14 cellular contexts compared by ENCODE assay signal in the genomic region with DNA sequence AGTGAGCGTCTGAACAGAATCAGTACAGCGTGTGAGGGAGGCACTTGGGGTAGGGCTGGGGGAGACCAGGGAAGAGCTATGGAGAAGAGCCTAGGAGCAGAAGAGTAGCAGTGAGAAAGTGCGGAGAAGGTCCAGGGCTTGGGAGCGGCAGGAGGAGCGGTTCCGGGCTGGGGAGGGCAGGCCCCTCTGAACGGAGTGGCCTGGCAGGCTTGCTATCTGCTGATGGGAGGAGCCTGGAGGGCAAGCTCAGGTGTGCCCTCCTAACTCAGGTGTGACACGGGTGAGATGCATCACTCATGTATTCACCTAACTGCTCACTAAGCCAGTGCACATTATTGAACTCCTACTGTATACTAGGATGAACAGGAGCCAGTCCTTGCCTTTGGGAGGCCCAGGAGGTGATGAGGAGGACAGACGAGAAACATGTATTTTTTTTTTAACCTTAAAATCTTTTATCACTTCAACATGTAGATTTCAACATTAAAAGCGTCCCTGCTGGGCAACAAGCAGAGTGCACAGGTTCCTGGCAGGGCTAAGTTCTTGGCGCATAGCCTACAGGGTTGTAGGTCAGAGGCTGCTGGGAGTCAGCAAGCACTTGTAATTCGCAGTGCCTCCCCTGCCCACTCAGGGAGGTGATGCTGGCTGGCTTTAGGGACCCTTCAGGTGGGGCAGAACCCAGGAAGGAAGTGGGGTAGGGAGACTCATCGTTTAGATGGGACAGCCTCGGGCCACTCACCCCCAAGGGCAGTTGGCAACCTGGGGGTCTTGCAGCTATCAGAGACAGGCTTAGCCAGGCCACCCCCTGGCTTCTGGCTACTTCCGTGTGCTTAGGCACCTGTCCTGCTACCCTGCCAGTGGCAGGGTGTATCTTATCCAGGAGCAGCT. TPM values are rescaled to one million over a fixed set of nuclear protein-coding genes. Genes with fewer than 3 reads are reported as not detected.
DNase-seq lines count a peak whose midpoint lies in the region; ATAC-seq, FAIRE-seq and TF ChIP-seq lines count a peak whose summit lies in the region.
"Had no signal": no experiment of that assay in that cellular context is flagged by ENCODE, and none has a peak within 500 bp of the region (broad histone marks: within the 10 kb centered on the region; RNA-seq: fewer than 3 reads in every experiment).

No MANE protein-coding gene starts in this region.

- H3K9me3 ChIP-seq in GM12878 (replicated peaks; ENCODE audit: control insufficient read depth, insufficient read depth, low read length) (no peaks in the 10 kb centered on the region), left lung (no peaks in the 10 kb centered on the region), suprapubic skin (no peaks in the 10 kb centered on the region)

- TF ChIP-seq RAD21 in GM12878 (IDR thresholded peaks at IDR 0.05; ENCODE audit: insufficient read depth, low read depth, low read length), result no peak

- H3K4me3 ChIP-seq in KMS-11 (IDR thresholded peaks at IDR 0.05; ENCODE audit: insufficient read depth, low read depth, low read length), result no peak overlapping the region
- no peak overlapping the region for H3K4me3 ChIP-seq in GM12878
- H3K4me3 ChIP-seq in left lung, result no peak overlapping the region
- no peak overlapping the region for H3K4me3 ChIP-seq in suprapubic skin

- RAD21 ChIA-PET in GM12878 (lab: Charles Lee; ENCODE audit: unreplicated experiment), result interaction anchor here (3.5 to 3.7 kb wide), 2 partner anchors 28 to 55 kb away, joined by 11 to 51 read pairs; partner anchors contain the start of gene TMOD1

- no peak for FAIRE-seq in GM12878 (lab: Jason Lieb, UNC)

- H3K9me3 Mint-ChIP-seq in effector memory CD8-positive, alpha-beta T cell, result no peaks in the 10 kb centered on the region
- H3K9me3 Mint-ChIP-seq: CD4-positive, alpha-beta T cell; naive thymus-derived CD4-positive, alpha-beta T cell had no signal

- H3K4me1 ChIP-seq in KMS-11 (ENCODE audit: low read depth, poor library complexity, severe bottlenecking) (peaks cover 45% of the 10 kb centered on the region), GM12878 (ENCODE audit: control insufficient read depth, insufficient read depth, low read length) (peaks cover 35% of the 10 kb centered on the region), left lung (peaks cover 11 to 19% of the 10 kb centered on the region in 2 donors), suprapubic skin (peaks cover 22% of the 10 kb centered on the region)

- H3K27ac Mint-ChIP-seq in effector memory CD8-positive, alpha-beta T cell, result no peak overlapping the region
- H3K27ac Mint-ChIP-seq: CD4-positive, alpha-beta T cell; naive thymus-derived CD4-positive, alpha-beta T cell had no signal

- BruUV-seq in GM12878 (replicated peaks; lab: Mats Ljungman, UMichigan), result no TSS peak

- no peak for DNase-seq in GM12878 (ENCODE audit: low read depth, low spot score)
- no peak for DNase-seq in left lung
- DNase-seq in suprapubic skin (ENCODE audit: low spot score in 2 of 2), result peak in 1 of 2 donors; percentile 77
- no peak for DNase-seq in effector memory CD8-positive, alpha-beta T cell
- DNase-seq in activated CD4-positive, alpha-beta T cell treated with anti-CD3 and anti-CD28 coated beads, Interleukin-2, amount 50 U/mL, for 1 hour, result no peak
- DNase-seq: activated CD4-positive, CD25-positive, alpha-beta regulatory T cell; CD4-positive, alpha-beta T cell; naive thymus-derived CD4-positive, alpha-beta T cell; NK-92 treated with Interleukin-12 subunit alpha and Interleukin-12 subunit beta, amount 100 ng/mL, for 24 hours; stimulated activated CD4-positive, alpha-beta T cell treated with anti-CD3 and anti-CD28 coated beads, Interleukin-12 subunit alpha, Interleukin-12 subunit beta, amount 100 ng/mL, for 4 hours had no signal

- no peak for TF ChIP-seq POLR2A in GM12878 (IDR thresholded peaks at IDR 0.05; ENCODE audit: low read depth, low read length)
- no peak for TF ChIP-seq POLR2A in suprapubic skin (IDR thresholded peaks at IDR 0.05)

- SMC1A ChIA-PET in GM12878 (lab: Charles Lee; ENCODE audit: uncharacterized antibody, unreplicated experiment), result interaction anchor here (1.0 to 6.0 kb wide), 6 partner anchors 26 to 88 kb away, joined by 3 to 80 read pairs (median 20); partner anchors contain the start of gene TMOD1

- 77% methylated on average over 14 of the region's 15 CpGs for WGBS in GM12878 (ENCODE audit: insufficient coverage, insufficient replicate concordance, low lambda C conversion rate, missing lambda C conversion rate)
- 76% methylated on average over 13 of the region's 15 CpGs for WGBS in suprapubic skin

- H3K4me3 Mint-ChIP-seq in effector memory CD8-positive, alpha-beta T cell, result no peak overlapping the region
- H3K4me3 Mint-ChIP-seq: CD4-positive, alpha-beta T cell; naive thymus-derived CD4-positive, alpha-beta T cell had no signal

- peaks cover 47 to 79% of the 10 kb centered on the region in 2 donors for H3K27me3 Mint-ChIP-seq in effector memory CD8-positive, alpha-beta T cell

- H4K20me1 ChIP-seq in KMS-11 (ENCODE audit: insufficient read depth) (no peaks in the 10 kb centered on the region), GM12878 (ENCODE audit: control insufficient read depth, insufficient read depth) (no peaks in the 10 kb centered on the region)

- POLR2A ChIA-PET in GM12878 (lab: Charles Lee), result interaction anchor here (1.0 to 4.2 kb wide), 5 partner anchors 46 to 88 kb away, joined by 4 to 30 read pairs (median 8); partner anchors contain the start of gene TMOD1

- TF ChIP-seq CTCF in KMS-11 (conservative IDR thresholded peaks at IDR 0.05; ENCODE audit: low read depth, low read length) (no peak), GM12878 (IDR thresholded peaks at IDR 0.05 in 2 of 3, conservative IDR thresholded peaks at IDR 0.05 in 1 of 3; ENCODE audit: control insufficient read depth in 2 of 3, extremely low read depth in 1 of 3, insufficient read depth in 1 of 3, low read depth in 3 of 3, low read length in 3 of 3) (no peak), left lung (IDR thresholded peaks at IDR 0.05) (no peak), suprapubic skin (IDR thresholded peaks at IDR 0.05) (no peak)

- H3K9ac ChIP-seq in KMS-11, result no peak overlapping the region
- H3K9ac ChIP-seq in GM12878 (ENCODE audit: control insufficient read depth, insufficient read depth, low read length), result peak overlapping the region; percentile 14; the same call in 1 of the 2 replicates

- intact Hi-C loops in GM12878 (cut with micrococcal nuclease; ENCODE audit: unreplicated experiment) (no loop called here), left lung (cut with DNase I) (no loop called here)

- peaks cover 0 to 6% of the 10 kb centered on the region in 2 donors for H3K4me1 Mint-ChIP-seq in effector memory CD8-positive, alpha-beta T cell (ENCODE audit: low read depth in 2 of 2)
- H3K4me1 Mint-ChIP-seq: brain had no signal

- ATAC-seq in GM12878 (no peak), left lung (no peak), GM19324 (IDR thresholded peaks at IDR 0.05; ENCODE audit: low FRiP score, unreplicated experiment) (no peak), HG03342 (IDR thresholded peaks at IDR 0.05; ENCODE audit: unreplicated experiment) (no peak)
- ATAC-seq in effector memory CD8-positive, alpha-beta T cell (replicated peaks), result no peak
- ATAC-seq: naive thymus-derived CD4-positive, alpha-beta T cell had no signal

- H3K4me2 ChIP-seq in KMS-11 (peak overlapping the region; percentile 36; the same call in 1 of the 2 replicates), GM12878 (ENCODE audit: control insufficient read depth, insufficient read depth) (peak overlapping the region; percentile 60)

- H3K27ac ChIP-seq in KMS-11 (no peak overlapping the region), GM12878 (ENCODE audit: control insufficient read depth, insufficient read depth) (peak overlapping the region; percentile 91), left lung (peak overlapping the region; percentile 36 to 43), suprapubic skin (peak overlapping the region; percentile 79)

- H3K79me2 ChIP-seq in KMS-11 (ENCODE audit: insufficient read depth, low read depth), result no peaks in the 10 kb centered on the region
- no peaks in the 10 kb centered on the region; the same call in 1 of the 2 replicates for H3K79me2 ChIP-seq in GM12878 (ENCODE audit: control insufficient read depth, insufficient read depth, low read length)

- CTCF ChIA-PET in GM12878 (lab: Yijun Ruan, JAX), result interaction anchor here (0.9 to 5.5 kb wide), 5 partner anchors 22 to 89 kb away, joined by 3 to 40 read pairs (median 31); partner anchors contain the start of gene TMOD1

- H3K27me3 ChIP-seq in KMS-11 (ENCODE audit: insufficient read depth, low read depth) (no peaks in the 10 kb centered on the region), GM12878 (replicated peaks in 1 of 2; ENCODE audit: control insufficient read depth in 2 of 2, insufficient read depth in 2 of 2, low read length in 1 of 2) (no peaks in the 10 kb centered on the region), left lung (no peaks in the 10 kb centered on the region), suprapubic skin (peaks cover 3% of the 10 kb centered on the region)

- in situ Hi-C loops in GM12878 (cut with MboI), result no loop called here

- H2AFZ ChIP-seq in KMS-11 (ENCODE audit: low read depth), result no peak overlapping the region
- no peak overlapping the region for H2AFZ ChIP-seq in GM12878 (ENCODE audit: control insufficient read depth, low read depth, low read length)

- no peak for TF ChIP-seq EP300 in GM12878 (IDR thresholded peaks at IDR 0.05; ENCODE audit: borderline replicate concordance in 1 of 2, control insufficient read depth in 1 of 2, low read depth in 2 of 2, low read length in 2 of 2)
- no peak for TF ChIP-seq EP300 in suprapubic skin (IDR thresholded peaks at IDR 0.05)

- H3K36me3 Mint-ChIP-seq in effector memory CD8-positive, alpha-beta T cell (ENCODE audit: insufficient read depth), result no peaks in the 10 kb centered on the region
- H3K36me3 Mint-ChIP-seq: brain; naive thymus-derived CD4-positive, alpha-beta T cell had no signal

- H3K36me3 ChIP-seq in KMS-11 (ENCODE audit: insufficient read depth) (no peaks in the 10 kb centered on the region), GM12878 (ENCODE audit: control insufficient read depth in 2 of 2, insufficient read depth in 2 of 2, low read length in 1 of 2) (peaks cover 0 to 6% of the 10 kb centered on the region in 2 experiments; a peak in 3 of 4 replicates), left lung (no peaks in the 10 kb centered on the region), suprapubic skin (no peaks in the 10 kb centered on the region)

RNA-seq across cellular contexts. Expression of gene TMOD1, which starts 55.5 kb away (rescaled TPM):
- 33.9 and 37.2 TPM in 2 replicates for total RNA-seq in GM12878 (2013; cell fraction: nucleolus; rRNA removed)
- 8.4 and 8.5 TPM in 2 replicates for total RNA-seq in GM12878 (2014; rRNA removed)
- 13.9 and 15.0 TPM in 2 replicates for total RNA-seq in GM12878 (2014; rRNA removed; fragmentation: Illumina TruSeq; extraction: Trizol)
- 28.4 and 29.0 TPM in 2 replicates for total RNA-seq in GM12878 (2021)
- 18.8 TPM for polyA plus RNA-seq in GM12878 (2011; ENCODE audit: low read depth)
- polyA plus RNA-seq in GM12878 (2011; rRNA removed), result 4.0 and 4.9 TPM in 2 replicates
- 3.9 and 5.9 TPM in 2 replicates for polyA plus RNA-seq in GM12878 (2011; cell fraction: cytosol; rRNA removed)
- 5.2 and 5.5 TPM in 2 replicates for polyA plus RNA-seq in GM12878 (2011; cell fraction: nucleus; rRNA removed)
- 20.5 and 27.3 TPM in 2 replicates for polyA plus RNA-seq in GM12878 (2012)
- 31.3 and 38.8 TPM in 2 replicates for polyA plus RNA-seq in GM12878 (2014; fragmentation: Illumina TruSeq; extraction: Trizol)
- polyA plus RNA-seq in GM12878 (2014; fragmentation: Nextera tagmentation; extraction: Ambion mirVana), result 10 to 100 TPM; 11.1 to 16.9 TPM
- polyA plus RNA-seq in GM12878 (2014; rRNA removed), result 13.2 and 13.3 TPM in 2 replicates
- 10 to 100 TPM; 27.7 to 44.1 TPM for polyA plus RNA-seq in GM12878 (2016; fragmentation: Nextera tagmentation; extraction: Ambion mirVana)
- 2.9 and 3.7 TPM in 2 replicates for polyA minus RNA-seq in GM12878 (2011; rRNA and poly(A)+ RNA removed)
- 3.2 and 3.7 TPM in 2 replicates for polyA minus RNA-seq in GM12878 (2011; cell fraction: cytosol; rRNA and poly(A)+ RNA removed)
- 1.2 and 2.2 TPM in 2 replicates for polyA minus RNA-seq in GM12878 (2011; cell fraction: nucleus; rRNA and poly(A)+ RNA removed)
- total RNA-seq in left lung, result 1 to 10 TPM; 2.5 to 6.0 TPM
- total RNA-seq in suprapubic skin, result 1 to 10 TPM; 1.9 to 4.4 (median 4.0) TPM
